14 cellular contexts compared by ENCODE assay signal in the genomic region with DNA sequence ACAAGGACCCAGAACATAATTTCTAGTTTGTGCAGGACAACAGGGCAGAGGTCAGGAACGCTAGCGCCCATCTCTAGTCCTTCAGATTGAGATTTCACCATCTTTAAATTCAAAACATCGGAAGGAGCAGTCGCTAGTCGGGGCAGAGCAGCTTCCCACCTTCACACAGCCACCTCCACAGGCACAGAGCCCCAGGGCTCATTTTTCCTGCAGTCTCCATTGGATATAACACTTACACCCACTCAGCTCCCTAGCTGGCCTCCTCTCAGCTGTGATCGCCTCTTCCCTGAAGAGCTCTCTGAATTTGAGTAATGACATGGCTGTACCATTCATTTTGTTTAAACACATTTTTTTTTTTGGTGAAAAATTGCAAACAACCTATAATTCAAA. TPM values are rescaled to one million over a fixed set of nuclear protein-coding genes. Genes with fewer than 3 reads are reported as not detected.
DNase-seq lines count a peak whose midpoint lies in the region; ATAC-seq, FAIRE-seq and TF ChIP-seq lines count a peak whose summit lies in the region.
"Had no signal": no experiment of that assay in that cellular context is flagged by ENCODE, and none has a peak within 500 bp of the region (broad histone marks: within the 10 kb centered on the region; RNA-seq: fewer than 3 reads in every experiment).

No MANE protein-coding gene starts in this region.

- CTCF ChIA-PET in activated naive CD4-positive, alpha-beta T cell treated with anti-CD3 and anti-CD28 coated beads for 36 hours (lab: Charles Lee) = interaction anchor here (0.6 to 9.7 kb wide), 5 partner anchors 13 to 749 kb away, joined by 3 to 69 read pairs (median 5); a partner anchor contains a TSS
- CTCF ChIA-PET in K562 (lab: Yijun Ruan, JAX; ENCODE audit: low intra/inter-chr PET ratio) = interaction anchor here (1.2 kb wide), 1 partner anchor 40 kb away, joined by 7 read pairs; no protein-coding TSS in a partner anchor

- no peaks in the 10 kb centered on the region for H3K36me3 Mint-ChIP-seq in activated naive CD4-positive, alpha-beta T cell treated with anti-CD3 and anti-CD28 coated beads for 36 hours (ENCODE audit: low read depth)

- no peak for TF ChIP-seq RAD21 in K562 (CRISPR knock-in tag; conservative IDR thresholded peaks at IDR 0.05 in 1 of 2, IDR thresholded peaks at IDR 0.05 in 1 of 2)

- H3K4me1 ChIP-seq in K562 (replicated peaks in 1 of 2; ENCODE audit: control insufficient read depth in 2 of 2, insufficient read depth in 2 of 2, low read length in 2 of 2) (peaks cover 0 to 18% of the 10 kb centered on the region in 2 experiments; a peak in 4 of 5 replicates), heart right ventricle (peaks cover 0 to 17% (median 12%) of the 10 kb centered on the region in 9 donors)

- H3K9me1 ChIP-seq in K562 (ENCODE audit: control insufficient read depth, insufficient read depth, low read length) = no peaks in the 10 kb centered on the region

- peaks cover under 1% of the 10 kb centered on the region in 2 experiments; a peak in 3 of 5 replicates for H3K27me3 ChIP-seq in K562 (ENCODE audit: control insufficient read depth in 2 of 2, insufficient read depth in 2 of 2, low read length in 2 of 2)
- peaks cover 0 to 67% (median 14%) of the 10 kb centered on the region in 7 donors for H3K27me3 ChIP-seq in heart right ventricle

- no peaks in the 10 kb centered on the region for H3K79me2 ChIP-seq in K562 (ENCODE audit: control insufficient read depth, insufficient read depth, low read length)

- H3K9me3 ChIP-seq in K562 (replicated peaks; ENCODE audit: control insufficient read depth, insufficient read depth, low read depth, low read length) = 0 out of 2 replicates have a peak, but pooled peaks cover 6% of the 10 kb centered on the region
- H3K9me3 ChIP-seq in heart right ventricle = no peaks in the 10 kb centered on the region

- intact Hi-C loops in activated naive CD4-positive, alpha-beta T cell treated with anti-CD3 and anti-CD28 coated beads for 36 hours (cut with micrococcal nuclease) = no loop called here
- intact Hi-C loops in K562 (cut with micrococcal nuclease) (no loop called here), posterior vena cava (cut with DNase I) (loop anchor here in 1 of 2 donors (5.0 kb wide), 1 partner anchor 51 kb away; no protein-coding TSS in a partner anchor), heart right ventricle (cut with DNase I) (loop anchor here in 2 of 10 donors (5.0 kb wide), 1 partner anchor 41 kb away; no protein-coding TSS in a partner anchor)

- H3K4me3 ChIP-seq in K562 (no peak overlapping the region), heart right ventricle (no peak overlapping the region)

- H3K36me3 ChIP-seq in K562 (ENCODE audit: control insufficient read depth, insufficient read depth, low read length) = no peaks in the 10 kb centered on the region
- H3K36me3 ChIP-seq in heart right ventricle = peaks cover 0 to 18% (median 0%) of the 10 kb centered on the region in 9 donors

- no peak overlapping the region for H3K9ac ChIP-seq in K562 (ENCODE audit: insufficient read depth in 1 of 2, low read depth in 2 of 2, low read length in 2 of 2)

- TF ChIP-seq EP300 in K562 (IDR thresholded peaks at IDR 0.05; ENCODE audit: low read length) = no peak

- no peak overlapping the region for H3K27ac Mint-ChIP-seq in activated naive CD4-positive, alpha-beta T cell treated with anti-CD3 and anti-CD28 coated beads for 36 hours

- peaks cover 8% of the 10 kb centered on the region for H3K4me1 Mint-ChIP-seq in activated naive CD4-positive, alpha-beta T cell treated with anti-CD3 and anti-CD28 coated beads for 36 hours (ENCODE audit: low read depth)

- no peak overlapping the region for H3K4me2 ChIP-seq in K562 (ENCODE audit: insufficient read depth, low read length)

- H3K9me3 Mint-ChIP-seq in activated naive CD4-positive, alpha-beta T cell treated with anti-CD3 and anti-CD28 coated beads for 36 hours = no peaks in the 10 kb centered on the region

- no TSS peak for BruUV-seq in K562 (replicated peaks; lab: Mats Ljungman, UMichigan)

- in situ Hi-C loops in K562 (cut with MboI) = no loop called here

- POLR2A ChIA-PET in K562 (lab: Yijun Ruan, JAX) = interaction anchor here (0.7 to 1.4 kb wide), 7 partner anchors 10 to 171 kb away, joined by 3 to 11 read pairs (median 3); a partner anchor contains a TSS

- no peaks in the 10 kb centered on the region for H4K20me1 ChIP-seq in K562 (replicated peaks; ENCODE audit: control insufficient read depth, insufficient read depth, low read length)

- H3K4me3 Mint-ChIP-seq in activated naive CD4-positive, alpha-beta T cell treated with anti-CD3 and anti-CD28 coated beads for 36 hours = peak overlapping the region; percentile 1

- TF ChIP-seq CTCF in K562 (IDR thresholded peaks at IDR 0.05 in 2 of 3, conservative IDR thresholded peaks at IDR 0.05 in 1 of 3; ENCODE audit: insufficient read depth in 2 of 3, low read depth in 1 of 3, low read length in 3 of 3) (no peak), heart right ventricle (IDR thresholded peaks at IDR 0.05) (no peak)

- no peak overlapping the region for H3K27ac ChIP-seq in K562 (ENCODE audit: extremely low read depth, low read depth, low read length)
- H3K27ac ChIP-seq in heart right ventricle = no peak overlapping the region

- ATAC-seq in K562 = no peak
- no peak for ATAC-seq in heart right ventricle
- no peak for ATAC-seq in GM18517 (IDR thresholded peaks at IDR 0.05; ENCODE audit: unreplicated experiment)
- ATAC-seq: right cardiac atrium had no signal

- peaks cover 7% of the 10 kb centered on the region for H3K27me3 Mint-ChIP-seq in activated naive CD4-positive, alpha-beta T cell treated with anti-CD3 and anti-CD28 coated beads for 36 hours (ENCODE audit: low read depth)

- FAIRE-seq in K562 (lab: Jason Lieb, UNC) = no peak
- FAIRE-seq: islet of Langerhans had no signal

- no peak for TF ChIP-seq POLR2A in K562 (conservative IDR thresholded peaks at IDR 0.05)

- no peak overlapping the region for H2AFZ ChIP-seq in K562 (ENCODE audit: low read depth, low read length)

- DNase-seq in activated naive CD4-positive, alpha-beta T cell treated with anti-CD3 and anti-CD28 coated beads for 36 hours = no peak
- DNase-seq in activated naive CD4-positive, alpha-beta T cell treated with Interleukin-2 at 50 U/mL for 16 hours = no peak
- DNase-seq in NCI-H146 treated with DMSO at 0.1 percent for 48 hours (lab: John Stamatoyannopoulos, UW; ENCODE audit: unreplicated experiment) (peak; percentile 61), K562 (ENCODE audit: extremely low read depth in 1 of 4, low spot score in 3 of 4) (peak in 2 of 4 experiments; percentile 34 to 43), posterior vena cava (ENCODE audit: low spot score) (peak; percentile 10), heart right ventricle (no peak), foreskin melanocyte (no peak)
- DNase-seq: activated CD8-positive, alpha-beta memory T cell treated with anti-CD3 and anti-CD28 coated beads, Interleukin-2, amount 50 U/mL, for 4 hours; right cardiac atrium; SHP77 had no signal

- WGBS in K562 (ENCODE audit: insufficient coverage, low coverage, missing lambda C conversion rate) = 74% methylated on average over 4 of the region's 6 CpGs
- WGBS in heart right ventricle, 2 donors = 87 to 93% methylated on average over 6 of the region's 6 CpGs

RNA-seq across cellular contexts. Expression of a gene that starts 1.4 kb away (rescaled TPM):
- total RNA-seq in activated naive CD4-positive, alpha-beta T cell treated with anti-CD3 and anti-CD28 coated beads for 36 hours = under 1 TPM; 0.47 to 0.52 TPM
- total RNA-seq in K562 (2011; cell fraction: chromatin; rRNA removed; ENCODE audit: low replicate concordance) = 0.30 and 1.3 TPM in 2 replicates
- 2.2 and 3.3 TPM in 2 replicates for total RNA-seq in K562 (2011; cell fraction: nucleolus; rRNA removed)
- total RNA-seq in K562 (2011; cell fraction: nucleoplasm; rRNA removed) = 1.9 and 2.0 TPM in 2 replicates
- 0.23 and 0.29 TPM in 2 replicates for total RNA-seq in K562 (2014; rRNA removed)
- total RNA-seq in K562 (2014; rRNA removed; fragmentation: Illumina TruSeq; extraction: Trizol) = not detected in 2 replicates
- total RNA-seq in K562 (2015; rRNA removed; fragmentation: Illumina TruSeq; extraction: Trizol) = 0.11 TPM in 1 of 2 replicates, not detected in the other
- total RNA-seq in K562 (2021) = 0.36 and 0.53 TPM in 2 replicates
- 0.35 and 0.74 TPM in 2 replicates for polyA plus RNA-seq in K562 (2011; rRNA removed)
- 1.0 and 1.8 TPM in 2 replicates for polyA plus RNA-seq in K562 (2011; cell fraction: cytosol; rRNA removed)
- polyA plus RNA-seq in K562 (2011; cell fraction: nucleus; rRNA removed) = 0.87 and 1.3 TPM in 2 replicates
- polyA plus RNA-seq in K562 (2012) = 0.59 and 0.60 TPM in 2 replicates
- 0.16 and 0.37 TPM in 2 replicates for polyA plus RNA-seq in K562 (2014; fragmentation: Illumina TruSeq; extraction: Trizol)
- not detected for polyA plus RNA-seq in K562 (2014; fragmentation: Nextera tagmentation; extraction: Ambion mirVana)
- polyA plus RNA-seq in K562 (2014; rRNA removed) = 0.45 and 0.65 TPM in 2 replicates
- 0.25 and 0.27 TPM in 2 replicates for polyA minus RNA-seq in K562 (2011; rRNA and poly(A)+ RNA removed)
- not detected in 2 replicates for polyA minus RNA-seq in K562 (2011; cell fraction: cytosol; rRNA and poly(A)+ RNA removed)
- polyA minus RNA-seq in K562 (2011; cell fraction: nucleus; rRNA and poly(A)+ RNA removed) = 0.13 and 0.44 TPM in 2 replicates
- under 1 TPM; 0.14 to 0.42 TPM for total RNA-seq in posterior vena cava
- total RNA-seq in heart right ventricle = 1 to 10 TPM in 6 of 10 donors, under 1 TPM in 3, not detected in 1; 0.28 to 5.1 (median 1.2) TPM
- polyA plus RNA-seq in heart right ventricle = 1 to 10 TPM; 1.8 to 4.5 TPM
- total RNA-seq: aorta, NCI-H460 had no signal
- polyA plus RNA-seq: aorta had no signal

RNA-seq across cellular contexts. Expression of a gene that starts 20.6 kb away (rescaled TPM):
- total RNA-seq in activated naive CD4-positive, alpha-beta T cell treated with anti-CD3 and anti-CD28 coated beads for 36 hours = 10 to 100 TPM; 23.0 to 24.6 TPM
- total RNA-seq in K562 (2011; cell fraction: chromatin; rRNA removed; ENCODE audit: low replicate concordance) = 43.2 and 99.7 TPM in 2 replicates
- 41.3 and 52.0 TPM in 2 replicates for total RNA-seq in K562 (2011; cell fraction: nucleolus; rRNA removed)
- total RNA-seq in K562 (2011; cell fraction: nucleoplasm; rRNA removed) = 55.1 and 68.1 TPM in 2 replicates
- total RNA-seq in K562 (2014; rRNA removed) (17.0 and 23.1 TPM in 2 replicates), K562 (2014; rRNA removed; fragmentation: Illumina TruSeq; extraction: Trizol) (7.2 TPM in 2 replicates), K562 (2015; rRNA removed; fragmentation: Illumina TruSeq; extraction: Trizol) (11.1 and 11.2 TPM in 2 replicates), K562 (2021) (25.4 and 35.8 TPM in 2 replicates), posterior vena cava (10 to 100 TPM; 23.4 to 25.4 TPM), heart right ventricle (10 to 100 TPM; 14.7 to 29.3 (median 19.6) TPM)
- polyA plus RNA-seq in K562 (2011; rRNA removed) (16.2 and 25.3 TPM in 2 replicates), K562 (2014; fragmentation: Illumina TruSeq; extraction: Trizol) (17.0 and 21.3 TPM in 2 replicates), K562 (2014; fragmentation: Nextera tagmentation; extraction: Ambion mirVana) (under 1 TPM; 0.06 to 0.29 TPM), K562 (2014; rRNA removed) (24.2 and 31.1 TPM in 2 replicates), heart right ventricle (10 to 100 TPM; 13.0 to 29.7 TPM)
- polyA plus RNA-seq in K562 (2011; cell fraction: cytosol; rRNA removed) = 16.2 and 19.2 TPM in 2 replicates
- polyA plus RNA-seq in K562 (2011; cell fraction: nucleus; rRNA removed) = 92.6 and 107 TPM in 2 replicates
- 19.6 and 33.5 TPM in 2 replicates for polyA plus RNA-seq in K562 (2012)
- 11.2 and 14.6 TPM in 2 replicates for polyA minus RNA-seq in K562 (2011; rRNA and poly(A)+ RNA removed)
- 8.1 and 9.8 TPM in 2 replicates for polyA minus RNA-seq in K562 (2011; cell fraction: cytosol; rRNA and poly(A)+ RNA removed)
- polyA minus RNA-seq in K562 (2011; cell fraction: nucleus; rRNA and poly(A)+ RNA removed) = 16.6 and 17.1 TPM in 2 replicates

RNA-seq across cellular contexts. Expression of a gene that starts 29.4 kb away (rescaled TPM):
- 10 to 100 TPM; 22.7 to 26.6 TPM for total RNA-seq in activated naive CD4-positive, alpha-beta T cell treated with anti-CD3 and anti-CD28 coated beads for 36 hours
- 98.1 and 219 TPM in 2 replicates for total RNA-seq in K562 (2011; cell fraction: chromatin; rRNA removed; ENCODE audit: low replicate concordance)
- 108 and 125 TPM in 2 replicates for total RNA-seq in K562 (2011; cell fraction: nucleolus; rRNA removed)
- total RNA-seq in K562 (2011; cell fraction: nucleoplasm; rRNA removed) = 89.8 and 98.2 TPM in 2 replicates
- total RNA-seq in K562 (2014; rRNA removed) (16.5 and 20.4 TPM in 2 replicates), K562 (2014; rRNA removed; fragmentation: Illumina TruSeq; extraction: Trizol) (6.8 and 10.5 TPM in 2 replicates), K562 (2015; rRNA removed; fragmentation: Illumina TruSeq; extraction: Trizol) (13.4 TPM in 2 replicates), K562 (2021) (28.4 and 29.1 TPM in 2 replicates), posterior vena cava (10 to 100 TPM; 21.1 to 22.4 TPM), heart right ventricle (10 to 100 TPM in 7 of 10 donors, 1 to 10 TPM in 3; 7.8 to 16.8 (median 10.9) TPM)
- polyA plus RNA-seq in K562 (2011; rRNA removed) (13.7 and 23.5 TPM in 2 replicates), K562 (2014; fragmentation: Illumina TruSeq; extraction: Trizol) (21.3 and 25.8 TPM in 2 replicates), K562 (2014; fragmentation: Nextera tagmentation; extraction: Ambion mirVana) (1 to 10 TPM; 2.4 to 2.6 TPM), K562 (2014; rRNA removed) (21.7 and 21.8 TPM in 2 replicates), heart right ventricle (10 to 100 TPM in 1 of 2 donors, 1 to 10 TPM in 1; 7.1 to 44.3 TPM)
- 13.8 and 24.4 TPM in 2 replicates for polyA plus RNA-seq in K562 (2011; cell fraction: cytosol; rRNA removed)
- polyA plus RNA-seq in K562 (2011; cell fraction: nucleus; rRNA removed) = 79.9 and 89.8 TPM in 2 replicates
- 19.5 and 28.6 TPM in 2 replicates for polyA plus RNA-seq in K562 (2012)
- 11.0 and 11.4 TPM in 2 replicates for polyA minus RNA-seq in K562 (2011; rRNA and poly(A)+ RNA removed)
- 15.0 and 21.0 TPM in 2 replicates for polyA minus RNA-seq in K562 (2011; cell fraction: cytosol; rRNA and poly(A)+ RNA removed)
- 16.6 and 23.7 TPM in 2 replicates for polyA minus RNA-seq in K562 (2011; cell fraction: nucleus; rRNA and poly(A)+ RNA removed)

RNA-seq across cellular contexts. Expression of a gene that starts 53.4 kb away (rescaled TPM):
- under 1 TPM; 0.10 to 0.17 TPM for total RNA-seq in activated naive CD4-positive, alpha-beta T cell treated with anti-CD3 and anti-CD28 coated beads for 36 hours
- total RNA-seq in K562 (2011; cell fraction: chromatin; rRNA removed; ENCODE audit: low replicate concordance) = 0.58 TPM in 1 of 2 replicates, not detected in the other
- total RNA-seq in K562 (2011; cell fraction: nucleolus; rRNA removed) = 0.53 and 0.83 TPM in 2 replicates
- 0.53 and 0.66 TPM in 2 replicates for total RNA-seq in K562 (2011; cell fraction: nucleoplasm; rRNA removed)
- total RNA-seq in K562 (2014; rRNA removed) (0.12 and 0.27 TPM in 2 replicates), K562 (2014; rRNA removed; fragmentation: Illumina TruSeq; extraction: Trizol) (not detected in 2 replicates), K562 (2015; rRNA removed; fragmentation: Illumina TruSeq; extraction: Trizol) (0.07 and 0.11 TPM in 2 replicates), K562 (2021) (0.34 and 0.55 TPM in 2 replicates), posterior vena cava (under 1 TPM; 0.69 to 0.90 TPM), heart right ventricle (1 to 10 TPM in 8 of 10 donors, under 1 TPM in 2; 0.53 to 3.8 (median 2.1) TPM)
- polyA plus RNA-seq in K562 (2011; rRNA removed) (0.07 and 0.20 TPM in 2 replicates), K562 (2014; fragmentation: Illumina TruSeq; extraction: Trizol) (0.07 and 0.12 TPM in 2 replicates), K562 (2014; fragmentation: Nextera tagmentation; extraction: Ambion mirVana) (not detected), K562 (2014; rRNA removed) (0.08 and 0.09 TPM in 2 replicates), heart right ventricle (1 to 10 TPM in 1 of 2 donors, under 1 TPM in 1; 0.44 to 1.9 TPM)
- polyA plus RNA-seq in K562 (2011; cell fraction: cytosol; rRNA removed) = 0.16 and 0.39 TPM in 2 replicates
- 0.50 TPM in 1 of 2 replicates, not detected in the other for polyA plus RNA-seq in K562 (2011; cell fraction: nucleus; rRNA removed)
- polyA plus RNA-seq in K562 (2012) = 0.08 and 0.21 TPM in 2 replicates
- polyA minus RNA-seq in K562 (2011; rRNA and poly(A)+ RNA removed) = 0.12 TPM in 1 of 2 replicates, not detected in the other
- polyA minus RNA-seq in K562 (2011; cell fraction: cytosol; rRNA and poly(A)+ RNA removed) = not detected in 2 replicates
- 0.54 and 0.78 TPM in 2 replicates for polyA minus RNA-seq in K562 (2011; cell fraction: nucleus; rRNA and poly(A)+ RNA removed)

RNA-seq across cellular contexts. Expression of a gene that starts 60.0 kb away (rescaled TPM):
- total RNA-seq in activated naive CD4-positive, alpha-beta T cell treated with anti-CD3 and anti-CD28 coated beads for 36 hours = 10 to 100 TPM; 26.2 to 26.5 TPM
- 124 and 279 TPM in 2 replicates for total RNA-seq in K562 (2011; cell fraction: chromatin; rRNA removed; ENCODE audit: low replicate concordance)
- 200 and 272 TPM in 2 replicates for total RNA-seq in K562 (2011; cell fraction: nucleolus; rRNA removed)
- total RNA-seq in K562 (2011; cell fraction: nucleoplasm; rRNA removed) = 167 and 189 TPM in 2 replicates
- total RNA-seq in K562 (2014; rRNA removed) = 57.6 and 67.8 TPM in 2 replicates
- 25.9 and 27.5 TPM in 2 replicates for total RNA-seq in K562 (2014; rRNA removed; fragmentation: Illumina TruSeq; extraction: Trizol)
- total RNA-seq in K562 (2015; rRNA removed; fragmentation: Illumina TruSeq; extraction: Trizol) = 31.5 and 32.9 TPM in 2 replicates
- 65.1 and 69.3 TPM in 2 replicates for total RNA-seq in K562 (2021)
- 74.8 and 182 TPM in 2 replicates for polyA plus RNA-seq in K562 (2011; rRNA removed)
- polyA plus RNA-seq in K562 (2011; cell fraction: cytosol; rRNA removed) = 121 and 141 TPM in 2 replicates
- 293 and 318 TPM in 2 replicates for polyA plus RNA-seq in K562 (2011; cell fraction: nucleus; rRNA removed)
- polyA plus RNA-seq in K562 (2012) = 55.8 and 113 TPM in 2 replicates
- polyA plus RNA-seq in K562 (2014; fragmentation: Illumina TruSeq; extraction: Trizol) = 75.3 and 78.5 TPM in 2 replicates
- polyA plus RNA-seq in K562 (2014; fragmentation: Nextera tagmentation; extraction: Ambion mirVana) = 10 to 100 TPM; 40.4 to 48.6 TPM
- polyA plus RNA-seq in K562 (2014; rRNA removed) = 54.6 and 72.9 TPM in 2 replicates
- polyA minus RNA-seq in K562 (2011; rRNA and poly(A)+ RNA removed) = 80.6 and 102 TPM in 2 replicates
- 31.1 and 31.2 TPM in 2 replicates for polyA minus RNA-seq in K562 (2011; cell fraction: cytosol; rRNA and poly(A)+ RNA removed)
- polyA minus RNA-seq in K562 (2011; cell fraction: nucleus; rRNA and poly(A)+ RNA removed) = 56.0 and 75.5 TPM in 2 replicates
- 10 to 100 TPM; 54.6 to 61.3 TPM for total RNA-seq in posterior vena cava
- 10 to 100 TPM; 52.6 to 86.3 (median 69.0) TPM for total RNA-seq in heart right ventricle
- polyA plus RNA-seq in heart right ventricle = 100 to 1,000 TPM in 1 of 2 donors, 10 to 100 TPM in 1; 50.3 to 115 TPM

Comparison
In these comparisons a context has a peak if more than half of its experiments do, and no peak if none do; other contexts are left out.
1. DNase-seq: peak in NCI-H146 treated with DMSO at 0.1 percent for 48 hours (single experiment) and posterior vena cava (single experiment); none in activated naive CD4-positive, alpha-beta T cell treated with anti-CD3 and anti-CD28 coated beads for 36 hours (single experiment), activated naive CD4-positive, alpha-beta T cell treated with Interleukin-2 at 50 U/mL for 16 hours (single experiment), heart right ventricle (0 of 2) and foreskin melanocyte (single experiment).